Comparison of ENCODE assay signal across 23 cellular contexts in the genomic region with DNA sequence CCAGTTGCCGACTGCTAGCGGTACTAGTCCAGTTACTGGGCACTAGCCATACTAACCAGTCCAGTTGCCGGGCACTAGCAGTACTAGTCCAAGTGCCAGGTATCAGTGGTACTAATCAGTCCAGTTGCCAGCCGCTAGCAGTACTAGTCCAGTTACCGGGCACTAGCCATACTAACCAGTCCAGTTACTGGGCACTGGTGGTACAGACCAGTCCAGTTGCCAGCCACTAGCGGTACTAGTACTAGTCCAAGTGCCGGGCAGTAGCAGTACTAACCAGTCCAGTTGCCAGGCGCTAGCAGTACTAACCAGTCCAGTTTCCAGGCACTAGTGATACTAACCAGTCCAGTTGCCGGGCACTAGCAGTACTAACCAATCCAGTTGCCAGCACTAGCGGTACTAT.
"Had no signal": no experiment of that assay in that cellular context is flagged by ENCODE, and none has a peak within 500 bp of the region (broad histone marks: within the 10 kb centered on the region; RNA-seq: fewer than 3 reads in every experiment).

No MANE protein-coding gene starts in this region.

- H3K4me3 ChIP-seq: MG63 had no signal

- H3K36me3 ChIP-seq: MG63 had no signal

- H3K9me3 ChIP-seq: MG63, SK-N-SH had no signal

- DNase-seq: KBM-7; MG63; NCI-H1092; NCI-H1105 treated with DMSO at 0.1 percent for 48 hours; NCI-H1417 treated with DMSO at 0.1 percent for 48 hours; NCI-H146; NCI-H1694 treated with DMSO at 0.1 percent for 48 hours; NCI-H1930; NCI-H2081; NCI-H2107; NCI-H2227 treated with DMSO at 0.1 percent for 48 hours; NCI-H524; NCI-H526 treated with DMSO at 0.1 percent for 48 hours; NCI-H748 treated with DMSO at 0.1 percent for 48 hours; NK-92 treated with Interleukin-12 subunit alpha and Interleukin-12 subunit beta, amount 100 ng/mL, for 24 hours; PC-3; SHP77; SK-N-SH; SW 1271 had no signal

- H3K9ac ChIP-seq: SK-N-SH had no signal

- H3K27me3 ChIP-seq: MG63 had no signal

- H3K9me2 ChIP-seq: SK-N-SH had no signal

- FAIRE-seq: HTR-8/SVneo had no signal

- ATAC-seq: Panc1, PC-3 had no signal

- H3K4me2 ChIP-seq: SK-N-SH had no signal

- H3K27ac ChIP-seq: HL-60, RWPE1 had no signal
